27 cellular contexts compared by ENCODE assay signal in genomic region chr17:17026163-17026562, GRCh38. TPM values are rescaled to one million over a fixed set of nuclear protein-coding genes. Genes with fewer than 3 reads are reported as not detected.
"Had no signal": no experiment of that assay in that cellular context is flagged by ENCODE, and none has a peak within 500 bp of the region (broad histone marks: within the 10 kb centered on the region; RNA-seq: fewer than 3 reads in every experiment).

No MANE protein-coding gene starts in this region.

- ATAC-seq: activated T-helper 17 cell treated with anti-CD3 and anti-CD28 coated beads, Interleukin-2, amount 50 U/mL, for 72 hours; effector memory CD8-positive, alpha-beta T cell; gastrocnemius medialis; left ventricle myocardium superior; naive thymus-derived CD8-positive, alpha-beta T cell; sciatic nerve; stimulated activated effector memory CD8-positive, alpha-beta T cell treated with anti-CD3 and anti-CD28 coated beads, Interleukin-12 subunit alpha, Interleukin-12 subunit beta, amount 100 ng/mL, for 72 hours; WTC11 had no signal

- H3K27me3 ChIP-seq: adrenal gland, ascending aorta, esophagus squamous epithelium, gastrocnemius medialis, ovary, upper lobe of left lung had no signal

- H3K4me3 ChIP-seq: adrenal gland, ascending aorta, esophagus squamous epithelium, gastrocnemius medialis, ovary, upper lobe of left lung had no signal

- H3K36me3 Mint-ChIP-seq: activated naive CD8-positive, alpha-beta T cell; memory B cell; naive thymus-derived CD8-positive, alpha-beta T cell; stimulated activated effector memory CD8-positive, alpha-beta T cell treated with anti-CD3 and anti-CD28 coated beads, Interleukin-12 subunit alpha, Interleukin-12 subunit beta, amount 100 ng/mL, for 72 hours; WTC11 had no signal

- H3K9me3 ChIP-seq: adrenal gland, ascending aorta, esophagus squamous epithelium, gastrocnemius medialis, ovary, upper lobe of left lung had no signal

- H3K27ac ChIP-seq: adrenal gland, ascending aorta, gastrocnemius medialis, ovary had no signal

- H3K4me1 ChIP-seq: adrenal gland had no signal

- FAIRE-seq: colon, small intestine had no signal

- H3K27me3 Mint-ChIP-seq: activated naive CD8-positive, alpha-beta T cell; activated T-cell treated with anti-CD3 and anti-CD28 coated beads, Interleukin-2, amount 50 U/mL, for 24 hours; activated T-helper 17 cell treated with anti-CD3 and anti-CD28 coated beads, Interleukin-2, amount 50 U/mL, for 72 hours; central memory CD8-positive, alpha-beta T cell; effector memory CD8-positive, alpha-beta T cell; naive thymus-derived CD8-positive, alpha-beta T cell had no signal

- H3K4me1 Mint-ChIP-seq: activated T-helper 17 cell treated with anti-CD3 and anti-CD28 coated beads, Interleukin-2, amount 50 U/mL, for 72 hours; central memory CD8-positive, alpha-beta T cell; stimulated activated effector memory CD8-positive, alpha-beta T cell treated with anti-CD3 and anti-CD28 coated beads, Interleukin-12 subunit alpha, Interleukin-12 subunit beta, amount 100 ng/mL, for 72 hours had no signal

- H3K27ac Mint-ChIP-seq: activated naive CD8-positive, alpha-beta T cell; activated T-cell treated with anti-CD3 and anti-CD28 coated beads, Interleukin-2, amount 50 U/mL, for 24 hours; activated T-helper 17 cell treated with anti-CD3 and anti-CD28 coated beads, Interleukin-2, amount 50 U/mL, for 72 hours; memory B cell; naive thymus-derived CD8-positive, alpha-beta T cell; stimulated activated effector memory CD8-positive, alpha-beta T cell treated with anti-CD3 and anti-CD28 coated beads, Interleukin-12 subunit alpha, Interleukin-12 subunit beta, amount 100 ng/mL, for 72 hours; T-helper 1 cell treated with Interleukin-12 subunit alpha and Interleukin-12 subunit beta and Interleukin-4 antibody, amounts not matched to agents 30 μg/mL and 1 μg/mL, for 36 hours; WTC11 had no signal

- H3K4me3 Mint-ChIP-seq: activated naive CD8-positive, alpha-beta T cell; activated T-cell treated with anti-CD3 and anti-CD28 coated beads, Interleukin-2, amount 50 U/mL, for 24 hours; activated T-helper 17 cell treated with anti-CD3 and anti-CD28 coated beads, Interleukin-2, amount 50 U/mL, for 72 hours; central memory CD8-positive, alpha-beta T cell; effector memory CD8-positive, alpha-beta T cell; memory B cell; naive thymus-derived CD8-positive, alpha-beta T cell; stimulated activated effector memory CD8-positive, alpha-beta T cell treated with anti-CD3 and anti-CD28 coated beads, Interleukin-12 subunit alpha, Interleukin-12 subunit beta, amount 100 ng/mL, for 72 hours; T-helper 1 cell treated with Interleukin-12 subunit alpha and Interleukin-12 subunit beta and Interleukin-4 antibody, amounts not matched to agents 30 μg/mL and 1 μg/mL, for 36 hours; WTC11 had no signal

- DNase-seq: activated T-cell treated with anti-CD3 and anti-CD28 coated beads, Interleukin-2, amount 50 U/mL, for 24 hours; adrenal gland; effector memory CD8-positive, alpha-beta T cell; esophagus squamous epithelium; gastrocnemius medialis; hippocampal formation; kidney glomerular epithelial cell; left ventricle myocardium superior; ovary; small intestine; stimulated activated CD4-positive, alpha-beta T cell treated with anti-CD3 and anti-CD28 coated beads, Interleukin-2, amount 100 ng/mL, for 24 hours; T1000 had no signal

- H3K9me3 Mint-ChIP-seq: activated T-cell treated with anti-CD3 and anti-CD28 coated beads, Interleukin-2, amount 50 U/mL, for 24 hours; activated T-helper 17 cell treated with anti-CD3 and anti-CD28 coated beads, Interleukin-2, amount 50 U/mL, for 72 hours; central memory CD8-positive, alpha-beta T cell; effector memory CD8-positive, alpha-beta T cell; memory B cell; naive thymus-derived CD8-positive, alpha-beta T cell; stimulated activated effector memory CD8-positive, alpha-beta T cell treated with anti-CD3 and anti-CD28 coated beads, Interleukin-12 subunit alpha, Interleukin-12 subunit beta, amount 100 ng/mL, for 72 hours; T-helper 1 cell treated with Interleukin-12 subunit alpha and Interleukin-12 subunit beta and Interleukin-4 antibody, amounts not matched to agents 30 μg/mL and 1 μg/mL, for 36 hours; WTC11 had no signal

- H3K36me3 ChIP-seq: adrenal gland, ascending aorta, esophagus squamous epithelium, gastrocnemius medialis, ovary, upper lobe of left lung had no signal

RNA-seq across cellular contexts. Expression of gene TNFRSF13B, which starts 54.2 kb away (rescaled TPM):
- total RNA-seq: activated T-helper 17 cell treated with anti-CD3 and anti-CD28 coated beads, Interleukin-2, amount 50 U/mL, for 72 hours; adrenal gland; ascending aorta; dermis microvascular lymphatic vessel endothelial cell; esophagus squamous epithelium; gastrocnemius medialis; left ventricle myocardium superior; ovary; pulmonary artery endothelial cell; sciatic nerve; temporal lobe; WTC11 had no signal
- polyA plus RNA-seq: naive thymus-derived CD8-positive, alpha-beta T cell had no signal
